Comparison of ENCODE assay signal across 1 cellular context in genomic region chr3:169149349-169149890, GRCh38.
TF ChIP-seq lines count a peak whose summit lies in the region.

No MANE protein-coding gene starts in this region.

TF ChIP-seq in K562, 482 proteins besides CTCF, POLR2A, EP300 and RAD21 (continued from another document and continues in another):
- TF ChIP-seq ADNP (tag; IDR thresholded peaks at IDR 0.05) (no peak), ZNF717 (CRISPR knock-in tag; IDR thresholded peaks at IDR 0.05) (no peak), ZNF316 (IDR thresholded peaks at IDR 0.05) (peak; percentile 45; the same call in 1 of the 2 replicates), NFE2L1 (tag; IDR thresholded peaks at IDR 0.05; ENCODE audit: borderline replicate concordance, low read depth) (no peak), STAG1 (CRISPR knock-in tag; IDR thresholded peaks at IDR 0.05; ENCODE audit: borderline replicate concordance) (no peak), ZBTB8A (IDR thresholded peaks at IDR 0.05; ENCODE audit: partially characterized antibody) (no peak), ZNF512 (tag; IDR thresholded peaks at IDR 0.05) (no peak), ZNF436 (CRISPR knock-in tag; IDR thresholded peaks at IDR 0.05) (no peak), ZNF133 (CRISPR knock-in tag; IDR thresholded peaks at IDR 0.05) (no peak), THRAP3 (IDR thresholded peaks at IDR 0.05; ENCODE audit: borderline replicate concordance) (no peak), ZBTB33 (CRISPR knock-in tag; IDR thresholded peaks at IDR 0.05) (no peak), KDM5B (IDR thresholded peaks at IDR 0.05; ENCODE audit: insufficient replicate concordance, low read depth, low read length) (no peak), ZNF707 (CRISPR knock-in tag; conservative IDR thresholded peaks at IDR 0.05) (no peak), MTA3 (IDR thresholded peaks at IDR 0.05; ENCODE audit: borderline replicate concordance) (peak; percentile 66; the same call in 1 of the 2 replicates), KLF13 (tag; IDR thresholded peaks at IDR 0.05; ENCODE audit: borderline replicate concordance, low read depth) (no peak), COPS2 (conservative IDR thresholded peaks at IDR 0.05) (no peak), GABPB1 (CRISPR knock-in tag; IDR thresholded peaks at IDR 0.05) (no peak), POLR2AphosphoS5 (IDR thresholded peaks at IDR 0.05; ENCODE audit: control insufficient read depth, insufficient read depth, low read depth, low read length) (no peak), MYC (IDR thresholded peaks at IDR 0.05; ENCODE audit: low read depth, low read length) (no peak), MYC (CRISPR knock-in tag; IDR thresholded peaks at IDR 0.05; ENCODE audit: borderline replicate concordance, low read depth) (no peak), SLC30A9 (CRISPR knock-in tag; IDR thresholded peaks at IDR 0.05) (no peak), KDM2B (CRISPR knock-in tag; IDR thresholded peaks at IDR 0.05) (no peak), HDAC2 (IDR thresholded peaks at IDR 0.05) (0 out of 2 replicates have a peak, but pooled peaks have one; percentile 26), KAT7 (CRISPR knock-in tag; IDR thresholded peaks at IDR 0.05; ENCODE audit: borderline replicate concordance) (no peak), ZNF395 (CRISPR knock-in tag; IDR thresholded peaks at IDR 0.05) (no peak), ZNF282 (CRISPR knock-in tag; IDR thresholded peaks at IDR 0.05) (no peak), CAMTA2 (CRISPR knock-in tag; conservative IDR thresholded peaks at IDR 0.05) (no peak), ARID2 (IDR thresholded peaks at IDR 0.05) (no peak), ZNF644 (tag; IDR thresholded peaks at IDR 0.05; ENCODE audit: low read depth) (no peak), SIX5 (IDR thresholded peaks at IDR 0.05; ENCODE audit: borderline replicate concordance in 1 of 2, insufficient read depth in 1 of 2, low read depth in 1 of 2, low read length in 2 of 2) (no peak), ZC3H11A (IDR thresholded peaks at IDR 0.05; ENCODE audit: low read depth, low read length) (no peak), SAFB2 (IDR thresholded peaks at IDR 0.05; ENCODE audit: borderline replicate concordance, low read depth, low read length, severe bottlenecking) (no peak), PRPF4 (IDR thresholded peaks at IDR 0.05; ENCODE audit: insufficient read depth, low read depth, low read length, poor library complexity, severe bottlenecking) (no peak), GABPB2 (CRISPR knock-in tag; conservative IDR thresholded peaks at IDR 0.05) (no peak), HDAC1 (IDR thresholded peaks at IDR 0.05) (no peak), FUS (optimal IDR thresholded peaks at IDR 0.05; ENCODE audit: low read depth, low read length) (no peak), ZBTB17 (CRISPR knock-in tag; IDR thresholded peaks at IDR 0.05) (no peak), ZNF146 (CRISPR knock-in tag; IDR thresholded peaks at IDR 0.05; ENCODE audit: unreplicated experiment) (no peak), CREB5 (CRISPR knock-in tag; IDR thresholded peaks at IDR 0.05) (no peak), NELFE (IDR thresholded peaks at IDR 0.05; ENCODE audit: insufficient read depth, insufficient read length) (no peak), TEAD1 (CRISPR knock-in tag; IDR thresholded peaks at IDR 0.05) (no peak), ZNF143 (CRISPR knock-in tag; IDR thresholded peaks at IDR 0.05) (no peak)
- TF ChIP-seq, protein P1, sequence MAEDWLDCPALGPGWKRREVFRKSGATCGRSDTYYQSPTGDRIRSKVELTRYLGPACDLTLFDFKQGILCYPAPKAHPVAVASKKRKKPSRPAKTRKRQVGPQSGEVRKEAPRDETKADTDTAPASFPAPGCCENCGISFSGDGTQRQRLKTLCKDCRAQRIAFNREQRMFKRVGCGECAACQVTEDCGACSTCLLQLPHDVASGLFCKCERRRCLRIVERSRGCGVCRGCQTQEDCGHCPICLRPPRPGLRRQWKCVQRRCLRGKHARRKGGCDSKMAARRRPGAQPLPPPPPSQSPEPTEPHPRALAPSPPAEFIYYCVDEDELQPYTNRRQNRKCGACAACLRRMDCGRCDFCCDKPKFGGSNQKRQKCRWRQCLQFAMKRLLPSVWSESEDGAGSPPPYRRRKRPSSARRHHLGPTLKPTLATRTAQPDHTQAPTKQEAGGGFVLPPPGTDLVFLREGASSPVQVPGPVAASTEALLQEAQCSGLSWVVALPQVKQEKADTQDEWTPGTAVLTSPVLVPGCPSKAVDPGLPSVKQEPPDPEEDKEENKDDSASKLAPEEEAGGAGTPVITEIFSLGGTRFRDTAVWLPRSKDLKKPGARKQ (CRISPR knock-in tag; IDR thresholded peaks at IDR 0.05) = no peak
- TF ChIP-seq, protein P2, sequence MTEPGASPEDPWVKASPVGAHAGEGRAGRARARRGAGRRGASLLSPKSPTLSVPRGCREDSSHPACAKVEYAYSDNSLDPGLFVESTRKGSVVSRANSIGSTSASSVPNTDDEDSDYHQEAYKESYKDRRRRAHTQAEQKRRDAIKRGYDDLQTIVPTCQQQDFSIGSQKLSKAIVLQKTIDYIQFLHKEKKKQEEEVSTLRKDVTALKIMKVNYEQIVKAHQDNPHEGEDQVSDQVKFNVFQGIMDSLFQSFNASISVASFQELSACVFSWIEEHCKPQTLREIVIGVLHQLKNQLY (CRISPR knock-in tag; conservative IDR thresholded peaks at IDR 0.05) = no peak
- TF ChIP-seq, protein P3, sequence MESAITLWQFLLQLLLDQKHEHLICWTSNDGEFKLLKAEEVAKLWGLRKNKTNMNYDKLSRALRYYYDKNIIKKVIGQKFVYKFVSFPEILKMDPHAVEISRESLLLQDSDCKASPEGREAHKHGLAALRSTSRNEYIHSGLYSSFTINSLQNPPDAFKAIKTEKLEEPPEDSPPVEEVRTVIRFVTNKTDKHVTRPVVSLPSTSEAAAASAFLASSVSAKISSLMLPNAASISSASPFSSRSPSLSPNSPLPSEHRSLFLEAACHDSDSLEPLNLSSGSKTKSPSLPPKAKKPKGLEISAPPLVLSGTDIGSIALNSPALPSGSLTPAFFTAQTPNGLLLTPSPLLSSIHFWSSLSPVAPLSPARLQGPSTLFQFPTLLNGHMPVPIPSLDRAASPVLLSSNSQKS (CRISPR knock-in tag; IDR thresholded peaks at IDR 0.05) = no peak
- TF ChIP-seq, protein P4, sequence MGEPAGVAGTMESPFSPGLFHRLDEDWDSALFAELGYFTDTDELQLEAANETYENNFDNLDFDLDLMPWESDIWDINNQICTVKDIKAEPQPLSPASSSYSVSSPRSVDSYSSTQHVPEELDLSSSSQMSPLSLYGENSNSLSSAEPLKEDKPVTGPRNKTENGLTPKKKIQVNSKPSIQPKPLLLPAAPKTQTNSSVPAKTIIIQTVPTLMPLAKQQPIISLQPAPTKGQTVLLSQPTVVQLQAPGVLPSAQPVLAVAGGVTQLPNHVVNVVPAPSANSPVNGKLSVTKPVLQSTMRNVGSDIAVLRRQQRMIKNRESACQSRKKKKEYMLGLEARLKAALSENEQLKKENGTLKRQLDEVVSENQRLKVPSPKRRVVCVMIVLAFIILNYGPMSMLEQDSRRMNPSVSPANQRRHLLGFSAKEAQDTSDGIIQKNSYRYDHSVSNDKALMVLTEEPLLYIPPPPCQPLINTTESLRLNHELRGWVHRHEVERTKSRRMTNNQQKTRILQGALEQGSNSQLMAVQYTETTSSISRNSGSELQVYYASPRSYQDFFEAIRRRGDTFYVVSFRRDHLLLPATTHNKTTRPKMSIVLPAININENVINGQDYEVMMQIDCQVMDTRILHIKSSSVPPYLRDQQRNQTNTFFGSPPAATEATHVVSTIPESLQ (CRISPR knock-in tag; IDR thresholded peaks at IDR 0.05) = no peak
- TF ChIP-seq, protein P5, sequence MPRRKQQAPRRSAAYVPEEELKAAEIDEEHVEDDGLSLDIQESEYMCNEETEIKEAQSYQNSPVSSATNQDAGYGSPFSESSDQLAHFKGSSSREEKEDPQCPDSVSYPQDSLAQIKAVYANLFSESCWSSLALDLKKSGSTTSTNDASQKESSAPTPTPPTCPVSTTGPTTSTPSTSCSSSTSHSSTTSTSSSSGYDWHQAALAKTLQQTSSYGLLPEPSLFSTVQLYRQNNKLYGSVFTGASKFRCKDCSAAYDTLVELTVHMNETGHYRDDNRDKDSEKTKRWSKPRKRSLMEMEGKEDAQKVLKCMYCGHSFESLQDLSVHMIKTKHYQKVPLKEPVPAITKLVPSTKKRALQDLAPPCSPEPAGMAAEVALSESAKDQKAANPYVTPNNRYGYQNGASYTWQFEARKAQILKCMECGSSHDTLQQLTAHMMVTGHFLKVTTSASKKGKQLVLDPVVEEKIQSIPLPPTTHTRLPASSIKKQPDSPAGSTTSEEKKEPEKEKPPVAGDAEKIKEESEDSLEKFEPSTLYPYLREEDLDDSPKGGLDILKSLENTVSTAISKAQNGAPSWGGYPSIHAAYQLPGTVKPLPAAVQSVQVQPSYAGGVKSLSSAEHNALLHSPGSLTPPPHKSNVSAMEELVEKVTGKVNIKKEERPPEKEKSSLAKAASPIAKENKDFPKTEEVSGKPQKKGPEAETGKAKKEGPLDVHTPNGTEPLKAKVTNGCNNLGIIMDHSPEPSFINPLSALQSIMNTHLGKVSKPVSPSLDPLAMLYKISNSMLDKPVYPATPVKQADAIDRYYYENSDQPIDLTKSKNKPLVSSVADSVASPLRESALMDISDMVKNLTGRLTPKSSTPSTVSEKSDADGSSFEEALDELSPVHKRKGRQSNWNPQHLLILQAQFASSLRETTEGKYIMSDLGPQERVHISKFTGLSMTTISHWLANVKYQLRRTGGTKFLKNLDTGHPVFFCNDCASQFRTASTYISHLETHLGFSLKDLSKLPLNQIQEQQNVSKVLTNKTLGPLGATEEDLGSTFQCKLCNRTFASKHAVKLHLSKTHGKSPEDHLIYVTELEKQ (CRISPR knock-in tag; IDR thresholded peaks at IDR 0.05) = no peak
- TF ChIP-seq, protein P6, sequence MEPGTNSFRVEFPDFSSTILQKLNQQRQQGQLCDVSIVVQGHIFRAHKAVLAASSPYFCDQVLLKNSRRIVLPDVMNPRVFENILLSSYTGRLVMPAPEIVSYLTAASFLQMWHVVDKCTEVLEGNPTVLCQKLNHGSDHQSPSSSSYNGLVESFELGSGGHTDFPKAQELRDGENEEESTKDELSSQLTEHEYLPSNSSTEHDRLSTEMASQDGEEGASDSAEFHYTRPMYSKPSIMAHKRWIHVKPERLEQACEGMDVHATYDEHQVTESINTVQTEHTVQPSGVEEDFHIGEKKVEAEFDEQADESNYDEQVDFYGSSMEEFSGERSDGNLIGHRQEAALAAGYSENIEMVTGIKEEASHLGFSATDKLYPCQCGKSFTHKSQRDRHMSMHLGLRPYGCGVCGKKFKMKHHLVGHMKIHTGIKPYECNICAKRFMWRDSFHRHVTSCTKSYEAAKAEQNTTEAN (CRISPR knock-in tag; IDR thresholded peaks at IDR 0.05) = no peak
